Comparison of ENCODE assay signal across 8 cellular contexts in genomic region chr17:27381007-27381501, GRCh38.
DNase-seq lines count a peak whose midpoint lies in the region; ATAC-seq and TF ChIP-seq lines count a peak whose summit lies in the region.

No MANE protein-coding gene starts in this region.

- no peak overlapping the region for H3K27ac ChIP-seq in CD8-positive, alpha-beta memory T cell (ENCODE audit: low read depth, low read length)
- no peak overlapping the region for H3K27ac ChIP-seq in breast epithelium

- no peaks in the 10 kb centered on the region for H3K27me3 ChIP-seq in CD8-positive, alpha-beta memory T cell (ENCODE audit: insufficient read depth, low read length, poor library complexity, severe bottlenecking)
- no peaks in the 10 kb centered on the region for H3K27me3 ChIP-seq in H7 (ENCODE audit: control insufficient read depth, insufficient read depth, low read length)
- H3K27me3 ChIP-seq in breast epithelium, result no peaks in the 10 kb centered on the region

- TF ChIP-seq POLR2A in breast epithelium (IDR thresholded peaks at IDR 0.05), result no peak

- POLR2A ChIA-PET in CD8-positive, alpha-beta memory T cell (lab: Charles Lee), result no interaction called here
- POLR2A ChIA-PET in activated B cell treated with CpG ODN at 0.5 μM for 24 hours (lab: Charles Lee), result no interaction called here

- TF ChIP-seq CTCF in activated B cell treated with CpG ODN at 0.5 μM for 24 hours (IDR thresholded peaks at IDR 0.05) (peak; percentile 35), breast epithelium (IDR thresholded peaks at IDR 0.05) (peak; percentile 46 to 64 (median 47))

- H3K27me3 Mint-ChIP-seq in CD8-positive, alpha-beta memory T cell, result peaks cover 18 to 31% of the 10 kb centered on the region in 2 donors
- H3K27me3 Mint-ChIP-seq in activated B cell treated with CpG ODN at 0.5 μM for 24 hours, result peaks cover 18% of the 10 kb centered on the region

- DNase-seq in CD8-positive, alpha-beta memory T cell, result peak; percentile 50 to 81 (median 71)
- peak; percentile 94 for DNase-seq in H7
- DNase-seq in NCI-H2029 treated with DMSO at 0.1 percent for 48 hours (lab: John Stamatoyannopoulos, UW), result peak; percentile 46
- peak; percentile 70 for DNase-seq in activated B cell treated with CpG ODN at 0.5 μM for 24 hours
- peak in 1 of 2 donors; percentile 21 for DNase-seq in breast epithelium (ENCODE audit: low spot score in 2 of 2)
- DNase-seq in left kidney (ENCODE audit: low read depth, low spot score), result peak; percentile 74
- DNase-seq in stimulated activated CD4-positive, alpha-beta T cell treated with anti-CD3 and anti-CD28 coated beads, Interleukin-4, amount 100 ng/mL, for 48 hours (ENCODE audit: low read depth in 2 of 2), result peak; percentile 82 to 87

- H3K36me3 ChIP-seq in CD8-positive, alpha-beta memory T cell (ENCODE audit: insufficient read depth, low read length), result no peaks in the 10 kb centered on the region
- H3K36me3 ChIP-seq in H7 (replicated peaks; ENCODE audit: control insufficient read depth, insufficient read depth, low read length), result no peaks in the 10 kb centered on the region
- H3K36me3 ChIP-seq in breast epithelium, result no peaks in the 10 kb centered on the region

- intact Hi-C loops in activated B cell treated with CpG ODN at 0.5 μM for 24 hours (cut with micrococcal nuclease), result loop anchor here (1.0 to 5.0 kb wide), 7 partner anchors 28 to 274 kb away; partner anchors contain the start of gene KSR1
- intact Hi-C loops in breast epithelium (cut with DNase I; ENCODE audit: low total_unique reads), result no loop called here

- ATAC-seq in activated B cell treated with CpG ODN at 0.5 μM for 24 hours (ENCODE audit: low read depth), result peak; percentile 94
- ATAC-seq in GM21576 (IDR thresholded peaks at IDR 0.05; ENCODE audit: unreplicated experiment), result no peak

- no peaks in the 10 kb centered on the region for H3K4me1 Mint-ChIP-seq in CD8-positive, alpha-beta memory T cell
- H3K4me1 Mint-ChIP-seq in activated B cell treated with CpG ODN at 0.5 μM for 24 hours, result peaks cover 6% of the 10 kb centered on the region

- peaks cover 3% of the 10 kb centered on the region for H3K4me1 ChIP-seq in CD8-positive, alpha-beta memory T cell (ENCODE audit: insufficient read depth, low read length)
- H3K4me1 ChIP-seq in breast epithelium, result peaks cover 0 to 19% of the 10 kb centered on the region in 2 donors

- H3K9me3 Mint-ChIP-seq in CD8-positive, alpha-beta memory T cell, result no peaks in the 10 kb centered on the region
- H3K9me3 Mint-ChIP-seq in activated B cell treated with CpG ODN at 0.5 μM for 24 hours, result no peaks in the 10 kb centered on the region

- no peak overlapping the region for H3K4me3 ChIP-seq in CD8-positive, alpha-beta memory T cell (ENCODE audit: low read length)
- H3K4me3 ChIP-seq in H7 (ENCODE audit: insufficient read depth, low read depth, low read length) (no peak overlapping the region), breast epithelium (peak overlapping the region in 1 of 3 donors; percentile 55)

- H3K4me3 Mint-ChIP-seq in CD8-positive, alpha-beta memory T cell, result no peak overlapping the region
- no peak overlapping the region for H3K4me3 Mint-ChIP-seq in activated B cell treated with CpG ODN at 0.5 μM for 24 hours

- CTCF ChIA-PET in CD8-positive, alpha-beta memory T cell (lab: Charles Lee), result interaction anchor here (1.0 to 4.1 kb wide), 4 partner anchors 8 to 220 kb away, joined by 3 to 39 read pairs (median 6); no protein-coding TSS in a partner anchor
- CTCF ChIA-PET in activated B cell treated with CpG ODN at 0.5 μM for 24 hours (lab: Charles Lee), result interaction anchor here (0.6 to 5.6 kb wide), 13 partner anchors 9 to 222 kb away, joined by 3 to 51 read pairs (median 4); no protein-coding TSS in a partner anchor

- H3K36me3 Mint-ChIP-seq in CD8-positive, alpha-beta memory T cell, result no peaks in the 10 kb centered on the region
- H3K36me3 Mint-ChIP-seq in activated B cell treated with CpG ODN at 0.5 μM for 24 hours (ENCODE audit: low read depth), result no peaks in the 10 kb centered on the region

- H3K27ac Mint-ChIP-seq in CD8-positive, alpha-beta memory T cell, result no peak overlapping the region
- no peak overlapping the region for H3K27ac Mint-ChIP-seq in activated B cell treated with CpG ODN at 0.5 μM for 24 hours

- no peaks in the 10 kb centered on the region for H3K9me3 ChIP-seq in CD8-positive, alpha-beta memory T cell (ENCODE audit: low read length)
- no peaks in the 10 kb centered on the region for H3K9me3 ChIP-seq in breast epithelium
